In the genomic region with DNA sequence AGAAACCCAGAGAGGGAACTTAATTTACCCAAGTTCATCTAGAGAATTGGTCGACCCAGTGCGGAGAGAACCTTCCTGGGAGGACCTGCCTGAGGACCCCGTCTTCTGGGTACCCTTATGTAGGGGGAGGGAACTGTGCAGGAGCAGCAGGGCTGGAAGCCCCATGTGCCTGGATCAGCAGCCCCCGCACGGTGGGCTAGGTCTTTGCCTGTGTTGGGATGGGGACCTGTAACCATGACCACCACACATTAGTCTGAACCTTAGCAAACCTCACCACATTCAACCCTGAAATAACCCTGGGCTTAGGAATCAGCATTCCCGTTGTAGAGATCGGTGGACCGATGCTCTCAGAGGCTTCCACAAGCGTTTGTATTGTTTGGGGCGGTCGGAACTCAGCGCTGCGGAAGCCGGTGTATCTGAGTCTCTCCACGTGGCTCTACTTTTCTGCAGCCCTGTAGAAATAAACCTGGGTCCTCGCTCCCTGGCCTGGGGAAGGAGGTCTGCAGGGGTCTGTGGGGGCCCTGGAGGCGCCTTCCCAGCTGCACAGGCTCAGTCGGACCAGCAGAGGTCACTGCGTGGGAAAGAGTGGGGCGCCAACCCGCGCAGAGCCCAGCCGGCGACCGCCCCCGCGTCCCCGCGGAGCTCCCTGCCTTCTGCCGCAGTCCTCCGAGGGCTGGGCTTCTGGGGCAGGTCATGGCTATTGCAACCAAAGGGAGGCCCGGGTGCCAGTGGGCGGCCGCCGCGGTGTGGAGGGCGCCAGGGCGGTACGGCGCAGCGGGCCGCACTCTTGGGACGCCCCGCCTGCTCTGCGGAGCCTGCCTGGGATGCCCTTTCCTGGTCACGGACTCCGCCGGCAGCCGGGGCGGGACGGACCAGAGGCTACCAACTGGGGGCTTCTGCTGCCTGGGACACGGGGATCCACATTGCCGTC, we compare ENCODE assay signal across 9 cellular contexts. TPM values are rescaled to one million over a fixed set of nuclear protein-coding genes. Genes with fewer than 3 reads are reported as not detected.
DNase-seq lines count a peak whose midpoint lies in the region; ATAC-seq and TF ChIP-seq lines count a peak whose summit lies in the region.
"Had no signal": no experiment of that assay in that cellular context is flagged by ENCODE, and none has a peak within 500 bp of the region (broad histone marks: within the 10 kb centered on the region; RNA-seq: fewer than 3 reads in every experiment).

No MANE protein-coding gene starts in this region.

- H3K36me3 Mint-ChIP-seq in T-helper 17 cell (ENCODE audit: low read depth), result peaks cover 13% of the 10 kb centered on the region

- H3K27me3 Mint-ChIP-seq in T-helper 17 cell, result peaks cover 73% of the 10 kb centered on the region

- TF ChIP-seq POLR2A in spleen (IDR thresholded peaks at IDR 0.05), result no peak

- H3K4me1 Mint-ChIP-seq in T-helper 17 cell, result peaks cover 3% of the 10 kb centered on the region

- no peak overlapping the region for H3K9ac ChIP-seq in iPS-15b (ENCODE audit: low read depth, low read length)

- DNase-seq in DMS153 (lab: John Stamatoyannopoulos, UW) (peak; percentile 36), DMS153 treated with DMSO at 0.1 percent for 48 hours (lab: John Stamatoyannopoulos, UW; ENCODE audit: unreplicated experiment) (no peak), T-helper 17 cell (peak; percentile 22 to 43 (median 35)), astrocyte of the hippocampus (ENCODE audit: low read depth, low spot score) (peak; percentile 63), spleen (peak; percentile 86)

- H3K4me3 Mint-ChIP-seq in T-helper 17 cell, result peak overlapping the region; percentile 57

- WGBS in spleen, 5 donors, result 8 to 21% (median 8%) methylated on average over 19 to 53 of the region's 53 CpGs

- H3K4me3 ChIP-seq in iPS-15b (ENCODE audit: low read depth, low read length) (peak overlapping the region; percentile 36), spleen (peak overlapping the region; percentile 18 to 67 (median 34))

- H3K27ac ChIP-seq in spleen, result no peak overlapping the region

- peaks cover 63% of the 10 kb centered on the region for H3K27me3 ChIP-seq in iPS-15b (ENCODE audit: control insufficient read depth, insufficient read depth, low read length)
- peaks cover 4 to 81% (median 20%) of the 10 kb centered on the region in 7 donors for H3K27me3 ChIP-seq in spleen (replicated peaks in 1 of 7)

- peak; percentile 93 for ATAC-seq in T-helper 17 cell
- ATAC-seq in HG02973 (IDR thresholded peaks at IDR 0.05; ENCODE audit: unreplicated experiment), result no peak
- no peak for ATAC-seq in HG03135 (IDR thresholded peaks at IDR 0.05; ENCODE audit: unreplicated experiment)

- intact Hi-C loops in spleen (cut with DNase I; ENCODE audit: low total_unique reads), result loop anchor here (10.0 kb wide), 1 partner anchor 60 kb away; no protein-coding TSS in a partner anchor

- H3K36me3 ChIP-seq in iPS-15b (ENCODE audit: control insufficient read depth, insufficient read depth, low read length) (no peaks in the 10 kb centered on the region), spleen (no peaks in the 10 kb centered on the region)

- no peaks in the 10 kb centered on the region for H3K9me3 ChIP-seq in T-helper 17 cell (ENCODE audit: control insufficient read depth, low read length, poor library complexity, severe bottlenecking)
- no peaks in the 10 kb centered on the region for H3K9me3 ChIP-seq in iPS-15b (ENCODE audit: control insufficient read depth, insufficient read depth, low read length)
- H3K9me3 ChIP-seq in spleen, result no peaks in the 10 kb centered on the region

- peaks cover 2% of the 10 kb centered on the region for H3K4me1 ChIP-seq in iPS-15b (ENCODE audit: control insufficient read depth, insufficient read depth, low read length)
- peaks cover 0 to 15% (median 11%) of the 10 kb centered on the region in 6 donors for H3K4me1 ChIP-seq in spleen

- H3K27ac Mint-ChIP-seq in T-helper 17 cell, result no peak overlapping the region

- TF ChIP-seq CTCF in spleen (IDR thresholded peaks at IDR 0.05 in 8 of 11, conservative IDR thresholded peaks at IDR 0.05 in 3 of 11), result peak in 10 of 11 experiments; percentile 40 to 88 (median 80)

RNA-seq across cellular contexts. Expression of gene KCNA10, which starts 36.2 kb away (rescaled TPM):
- total RNA-seq in T-helper 17 cell, result not detected
- total RNA-seq in spleen, result under 1 TPM in 1 of 7 donors, not detected in 6; 0.28 TPM
- not detected for polyA plus RNA-seq in spleen
- total RNA-seq: lower leg skin had no signal

RNA-seq across cellular contexts. Expression of gene KCNA2, which starts 51.0 kb away (rescaled TPM):
- total RNA-seq in T-helper 17 cell (1 to 10 TPM; 3.1 to 3.9 TPM), spleen (1 to 10 TPM in 5 of 7 donors, under 1 TPM in 2; 0.65 to 2.6 (median 1.4) TPM)
- polyA plus RNA-seq in spleen, result under 1 TPM; 0.09 to 0.13 (median 0.11) TPM
